In the genomic region with DNA sequence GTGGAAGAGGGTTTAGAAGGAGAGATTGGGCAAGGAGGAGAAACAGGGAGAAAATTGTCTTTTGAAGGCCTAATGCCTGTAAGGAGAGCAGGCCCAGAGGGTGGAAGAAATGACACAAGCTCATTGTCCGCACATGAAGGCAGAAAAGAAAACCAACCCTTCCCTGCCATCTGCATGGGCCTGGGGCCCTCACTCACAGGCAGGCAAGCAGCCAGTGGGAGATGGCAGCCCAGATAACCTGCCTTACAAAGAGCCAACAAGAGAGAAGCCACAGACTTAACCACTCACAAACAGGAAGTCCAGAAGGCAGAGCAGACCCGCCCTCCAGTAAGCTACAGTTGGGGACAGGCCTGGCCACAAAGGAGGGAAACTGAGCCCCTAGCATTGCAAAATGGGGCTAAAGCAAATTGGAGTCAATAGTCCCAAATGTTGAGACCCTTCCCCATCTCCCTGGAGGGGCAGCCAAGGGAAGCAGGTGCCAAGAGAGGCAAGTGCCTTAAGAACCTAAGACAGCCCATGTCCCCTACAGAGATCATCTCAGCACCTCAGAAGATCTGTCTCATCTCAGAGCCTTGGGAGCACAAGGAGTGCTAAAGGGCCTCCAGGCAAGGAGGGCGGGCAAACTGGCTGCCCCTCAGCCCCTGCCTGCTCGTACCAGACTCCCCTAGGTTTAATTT, we compare ENCODE assay signal across 1 cellular context.
TF ChIP-seq lines count a peak whose summit lies in the region.

No MANE protein-coding gene starts in this region.

TF ChIP-seq in K562, 482 proteins besides CTCF, POLR2A, EP300 and RAD21 (continued from another document and continues in another):
- TF ChIP-seq PATZ1 (CRISPR knock-in tag; IDR thresholded peaks at IDR 0.05; ENCODE audit: borderline replicate concordance), result peak; percentile 33; the same call in 1 of the 2 replicates
- peak; percentile 53; the same call in 1 of the 2 replicates for TF ChIP-seq BCOR (IDR thresholded peaks at IDR 0.05)
- peak; percentile 77 for TF ChIP-seq DPF2 (IDR thresholded peaks at IDR 0.05)
- peak; percentile 75; the same call in 1 of the 2 replicates for TF ChIP-seq GTF2E2 (tag; IDR thresholded peaks at IDR 0.05)
- no peak for TF ChIP-seq KLF13 (tag; IDR thresholded peaks at IDR 0.05; ENCODE audit: borderline replicate concordance, low read depth)
- TF ChIP-seq, protein P1, sequence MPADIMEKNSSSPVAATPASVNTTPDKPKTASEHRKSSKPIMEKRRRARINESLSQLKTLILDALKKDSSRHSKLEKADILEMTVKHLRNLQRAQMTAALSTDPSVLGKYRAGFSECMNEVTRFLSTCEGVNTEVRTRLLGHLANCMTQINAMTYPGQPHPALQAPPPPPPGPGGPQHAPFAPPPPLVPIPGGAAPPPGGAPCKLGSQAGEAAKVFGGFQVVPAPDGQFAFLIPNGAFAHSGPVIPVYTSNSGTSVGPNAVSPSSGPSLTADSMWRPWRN (IDR thresholded peaks at IDR 0.05; ENCODE audit: low read depth), result no peak
- TF ChIP-seq SMARCA4 (IDR thresholded peaks at IDR 0.05), result peak; percentile 78
- peak; percentile 78; the same call in 1 of the 2 replicates for TF ChIP-seq ELF4 (CRISPR knock-in tag; IDR thresholded peaks at IDR 0.05)
- TF ChIP-seq MXI1 (IDR thresholded peaks at IDR 0.05; ENCODE audit: low read depth, low read length), result no peak
- no peak for TF ChIP-seq ATF1 (CRISPR knock-in tag; IDR thresholded peaks at IDR 0.05)
- TF ChIP-seq ATF1 (tag; IDR thresholded peaks at IDR 0.05), result peak; percentile 17; the same call in 1 of the 2 replicates
- no peak for TF ChIP-seq ATF6 (CRISPR knock-in tag; IDR thresholded peaks at IDR 0.05)
- TF ChIP-seq, protein P2, sequence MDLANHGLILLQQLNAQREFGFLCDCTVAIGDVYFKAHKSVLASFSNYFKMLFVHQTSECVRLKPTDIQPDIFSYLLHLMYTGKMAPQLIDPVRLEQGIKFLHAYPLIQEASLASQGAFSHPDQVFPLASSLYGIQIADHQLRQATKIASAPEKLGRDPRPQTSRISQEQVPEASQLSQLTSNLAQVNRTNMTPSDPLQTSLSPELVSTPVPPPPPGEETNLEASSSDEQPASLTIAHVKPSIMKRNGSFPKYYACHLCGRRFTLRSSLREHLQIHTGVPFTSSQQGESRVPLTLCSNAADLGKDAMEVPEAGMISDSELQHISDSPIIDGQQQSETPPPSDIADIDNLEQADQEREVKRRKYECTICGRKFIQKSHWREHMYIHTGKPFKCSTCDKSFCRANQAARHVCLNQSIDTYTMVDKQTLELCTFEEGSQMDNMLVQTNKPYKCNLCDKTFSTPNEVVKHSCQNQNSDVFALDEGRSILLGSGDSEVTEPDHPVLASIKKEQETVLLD (IDR thresholded peaks at IDR 0.05), result peak; percentile 35; the same call in 1 of the 2 replicates
- TF ChIP-seq MBD2 (IDR thresholded peaks at IDR 0.05; ENCODE audit: borderline replicate concordance, low read depth), result peak; percentile 60; the same call in 1 of the 2 replicates
- TF ChIP-seq ZNF436 (CRISPR knock-in tag; IDR thresholded peaks at IDR 0.05), result no peak
- no peak for TF ChIP-seq CREBBP (IDR thresholded peaks at IDR 0.05; ENCODE audit: low read depth, low read length)
- TF ChIP-seq NCOR1 (IDR thresholded peaks at IDR 0.05), result peak; percentile 12; the same call in 1 of the 2 replicates
- TF ChIP-seq MTA3 (IDR thresholded peaks at IDR 0.05; ENCODE audit: borderline replicate concordance), result no peak
- peak; percentile 32; the same call in 1 of the 2 replicates for TF ChIP-seq ETV5 (CRISPR knock-in tag; IDR thresholded peaks at IDR 0.05; ENCODE audit: low read depth)
- TF ChIP-seq ZNF584 (CRISPR knock-in tag; IDR thresholded peaks at IDR 0.05; ENCODE audit: low read depth), result peak; percentile 71; the same call in 1 of the 2 replicates
- peak; percentile 79 for TF ChIP-seq GABPA (tag; conservative IDR thresholded peaks at IDR 0.05; ENCODE audit: low read depth)
- peak; percentile 87 for TF ChIP-seq ZNF589 (CRISPR knock-in tag; IDR thresholded peaks at IDR 0.05; ENCODE audit: low read depth)
- peak; percentile 76; the same call in 1 of the 2 replicates for TF ChIP-seq SP1 (CRISPR knock-in tag; IDR thresholded peaks at IDR 0.05)
- peak; percentile 56 for TF ChIP-seq TAF1 (IDR thresholded peaks at IDR 0.05; ENCODE audit: control insufficient read depth, extremely low read depth, insufficient read depth, low read length, severe bottlenecking)
- peak; percentile 22; the same call in 1 of the 2 replicates for TF ChIP-seq MTA2 (IDR thresholded peaks at IDR 0.05; ENCODE audit: low read depth)
- no peak for TF ChIP-seq CEBPB (tag; IDR thresholded peaks at IDR 0.05)
- TF ChIP-seq GTF2F1 (IDR thresholded peaks at IDR 0.05; ENCODE audit: low read depth, low read length), result no peak
- TF ChIP-seq ZNF24 (IDR thresholded peaks at IDR 0.05), result peak; percentile 70
- TF ChIP-seq XRCC5 (IDR thresholded peaks at IDR 0.05; ENCODE audit: low read depth, low read length), result no peak
- TF ChIP-seq U2AF2 (optimal IDR thresholded peaks at IDR 0.05; ENCODE audit: low read depth, low read length), result no peak
- TF ChIP-seq NFE2L1 (tag; IDR thresholded peaks at IDR 0.05; ENCODE audit: borderline replicate concordance, low read depth), result no peak
- TF ChIP-seq ZNF76 (CRISPR knock-in tag; IDR thresholded peaks at IDR 0.05; ENCODE audit: borderline replicate concordance), result no peak
- no peak for TF ChIP-seq TCF7L2 (IDR thresholded peaks at IDR 0.05; ENCODE audit: low read depth, low read length)
- TF ChIP-seq, protein P3, sequence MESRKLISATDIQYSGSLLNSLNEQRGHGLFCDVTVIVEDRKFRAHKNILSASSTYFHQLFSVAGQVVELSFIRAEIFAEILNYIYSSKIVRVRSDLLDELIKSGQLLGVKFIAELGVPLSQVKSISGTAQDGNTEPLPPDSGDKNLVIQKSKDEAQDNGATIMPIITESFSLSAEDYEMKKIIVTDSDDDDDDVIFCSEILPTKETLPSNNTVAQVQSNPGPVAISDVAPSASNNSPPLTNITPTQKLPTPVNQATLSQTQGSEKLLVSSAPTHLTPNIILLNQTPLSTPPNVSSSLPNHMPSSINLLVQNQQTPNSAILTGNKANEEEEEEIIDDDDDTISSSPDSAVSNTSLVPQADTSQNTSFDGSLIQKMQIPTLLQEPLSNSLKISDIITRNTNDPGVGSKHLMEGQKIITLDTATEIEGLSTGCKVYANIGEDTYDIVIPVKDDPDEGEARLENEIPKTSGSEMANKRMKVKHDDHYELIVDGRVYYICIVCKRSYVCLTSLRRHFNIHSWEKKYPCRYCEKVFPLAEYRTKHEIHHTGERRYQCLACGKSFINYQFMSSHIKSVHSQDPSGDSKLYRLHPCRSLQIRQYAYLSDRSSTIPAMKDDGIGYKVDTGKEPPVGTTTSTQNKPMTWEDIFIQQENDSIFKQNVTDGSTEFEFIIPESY (CRISPR knock-in tag; IDR thresholded peaks at IDR 0.05), result no peak
- TF ChIP-seq CXXC5 (CRISPR knock-in tag; IDR thresholded peaks at IDR 0.05), result peak; percentile 76
- 0 out of 4 replicates have a peak, but pooled peaks of 1 of the 2 experiments have one; percentile 16 for TF ChIP-seq TEAD1 (CRISPR knock-in tag; IDR thresholded peaks at IDR 0.05)
- TF ChIP-seq POLR2AphosphoS5 (IDR thresholded peaks at IDR 0.05; ENCODE audit: control insufficient read depth, insufficient read depth, low read depth, low read length), result peak; percentile 59; the same call in 1 of the 2 replicates
- no peak for TF ChIP-seq BCLAF1 (IDR thresholded peaks at IDR 0.05; ENCODE audit: borderline replicate concordance in 1 of 2, control insufficient read depth in 1 of 2, low read depth in 2 of 2, low read length in 1 of 2)
- TF ChIP-seq ZNF592 (IDR thresholded peaks at IDR 0.05), result peak; percentile 93
- TF ChIP-seq FIP1L1 (IDR thresholded peaks at IDR 0.05; ENCODE audit: low read depth, low read length, poor library complexity, severe bottlenecking), result no peak
- no peak for TF ChIP-seq RAD51 (IDR thresholded peaks at IDR 0.05; ENCODE audit: borderline replicate concordance, low read depth)
- TF ChIP-seq, protein P4, sequence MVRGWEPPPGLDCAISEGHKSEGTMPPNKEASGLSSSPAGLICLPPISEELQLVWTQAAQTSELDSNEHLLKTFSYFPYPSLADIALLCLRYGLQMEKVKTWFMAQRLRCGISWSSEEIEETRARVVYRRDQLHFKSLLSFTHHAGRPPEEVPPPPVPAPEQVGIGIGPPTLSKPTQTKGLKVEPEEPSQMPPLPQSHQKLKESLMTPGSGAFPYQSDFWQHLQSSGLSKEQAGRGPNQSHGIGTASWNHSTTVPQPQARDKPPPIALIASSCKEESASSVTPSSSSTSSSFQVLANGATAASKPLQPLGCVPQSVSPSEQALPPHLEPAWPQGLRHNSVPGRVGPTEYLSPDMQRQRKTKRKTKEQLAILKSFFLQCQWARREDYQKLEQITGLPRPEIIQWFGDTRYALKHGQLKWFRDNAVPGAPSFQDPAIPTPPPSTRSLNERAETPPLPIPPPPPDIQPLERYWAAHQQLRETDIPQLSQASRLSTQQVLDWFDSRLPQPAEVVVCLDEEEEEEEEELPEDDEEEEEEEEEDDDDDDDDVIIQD (CRISPR knock-in tag; IDR thresholded peaks at IDR 0.05), result no peak
- no peak for TF ChIP-seq ZNF561 (CRISPR knock-in tag; conservative IDR thresholded peaks at IDR 0.05)
